8 cellular contexts compared by ENCODE assay signal in the genomic region with DNA sequence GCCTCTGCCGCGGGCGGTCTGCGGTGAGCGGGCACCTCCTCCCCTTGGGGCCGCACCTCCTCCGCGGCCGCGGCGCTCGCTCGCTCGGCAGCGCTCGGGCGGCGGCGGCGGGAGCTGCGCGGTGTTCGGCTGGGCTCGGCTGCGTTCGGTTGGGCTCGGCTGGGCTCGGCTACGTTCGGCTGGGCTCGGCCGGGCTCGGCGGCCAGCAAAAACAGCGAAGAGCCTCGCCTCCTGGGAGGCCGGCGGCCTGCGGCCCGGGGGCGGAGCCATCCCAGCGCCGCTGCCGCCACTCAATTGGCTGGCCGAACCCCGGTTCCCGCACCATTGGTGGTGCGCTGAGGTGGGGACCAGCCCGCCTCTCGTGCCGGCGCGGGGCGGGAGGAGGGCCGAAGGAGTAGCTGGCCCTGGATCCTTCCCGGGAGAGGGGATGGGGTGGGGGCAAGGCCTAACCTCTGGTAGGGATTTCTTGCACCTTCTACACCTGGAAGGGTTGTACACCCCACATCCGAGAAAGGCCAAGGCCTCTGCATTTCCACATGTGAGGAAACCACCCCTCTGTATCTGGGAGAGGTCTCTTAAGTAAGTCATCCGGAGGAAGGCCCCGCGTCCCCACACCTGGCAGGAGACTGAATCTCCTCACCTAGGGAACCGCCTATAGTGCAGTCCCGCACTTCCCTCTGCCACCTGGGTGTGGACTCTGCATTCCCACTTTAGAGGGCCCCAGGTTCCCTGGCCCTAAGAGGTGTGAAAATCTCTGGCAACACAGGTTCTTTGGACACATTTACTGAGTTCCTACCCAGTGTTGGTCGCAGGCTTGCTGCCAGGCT. TPM values are rescaled to one million over a fixed set of nuclear protein-coding genes. Genes with fewer than 3 reads are reported as not detected.
DNase-seq lines count a peak whose midpoint lies in the region; ATAC-seq and TF ChIP-seq lines count a peak whose summit lies in the region.

A gene (minus strand): TSS at position 20 of the 827 bp plus-strand sequence. CDS start 1,295 bp downstream, outside the sequence.

- H3K27me3 ChIP-seq in cardiac muscle cell (peaks cover 16% of the 10 kb centered on the region), parathyroid adenoma (ENCODE audit: control insufficient read depth, insufficient read depth, low read length) (no peaks in the 10 kb centered on the region), thymus (ENCODE audit: control insufficient read depth, insufficient read depth) (peaks cover 17% of the 10 kb centered on the region)

- H3K4me1 ChIP-seq in cardiac muscle cell (ENCODE audit: low read depth) = no peaks in the 10 kb centered on the region
- peaks cover 5% of the 10 kb centered on the region for H3K4me1 ChIP-seq in parathyroid adenoma
- peaks cover 5% of the 10 kb centered on the region for H3K4me1 ChIP-seq in thymus (ENCODE audit: control insufficient read depth, insufficient read depth, low read length)

- H3K4me3 Mint-ChIP-seq in activated naive CD8-positive, alpha-beta T cell treated with anti-CD3 and anti-CD28 coated beads, Interleukin-2, amount 50 U/mL, for 24 hours = peak within 1 kb of the TSS; percentile 68

- H3K9me3 ChIP-seq in cardiac muscle cell (ENCODE audit: low read depth) (no peaks in the 10 kb centered on the region), parathyroid adenoma (ENCODE audit: control insufficient read depth, low read length) (no peaks in the 10 kb centered on the region), thymus (ENCODE audit: control insufficient read depth) (no peaks in the 10 kb centered on the region)

- H3K27ac ChIP-seq in cardiac muscle cell (no peak within 1 kb of the TSS), parathyroid adenoma (no peak within 1 kb of the TSS), thymus (ENCODE audit: low read depth) (no peak within 1 kb of the TSS)

- no peaks in the 10 kb centered on the region for H3K79me2 ChIP-seq in parathyroid adenoma

- TF ChIP-seq CTCF in cardiac muscle cell (IDR thresholded peaks at IDR 0.05; ENCODE audit: low read depth, low read length) = no peak
- no peak for TF ChIP-seq CTCF in parathyroid adenoma (IDR thresholded peaks at IDR 0.05)

- H3K27ac Mint-ChIP-seq in activated naive CD8-positive, alpha-beta T cell treated with anti-CD3 and anti-CD28 coated beads, Interleukin-2, amount 50 U/mL, for 24 hours = peak within 1 kb of the TSS; percentile 57

- peaks cover 24% of the 10 kb centered on the region for H3K4me1 Mint-ChIP-seq in activated naive CD8-positive, alpha-beta T cell treated with anti-CD3 and anti-CD28 coated beads, Interleukin-2, amount 50 U/mL, for 24 hours

- no peaks in the 10 kb centered on the region for H3K9me3 Mint-ChIP-seq in activated naive CD8-positive, alpha-beta T cell treated with anti-CD3 and anti-CD28 coated beads, Interleukin-2, amount 50 U/mL, for 24 hours

- H3K4me2 ChIP-seq in parathyroid adenoma (ENCODE audit: low read length) = peak within 1 kb of the TSS; percentile 82

- peak; percentile 81 for ATAC-seq in HG02588 (IDR thresholded peaks at IDR 0.05; ENCODE audit: unreplicated experiment)
- peak; percentile 91 for ATAC-seq in activated naive CD8-positive, alpha-beta T cell treated with anti-CD3 and anti-CD28 coated beads, Interleukin-2, amount 50 U/mL, for 24 hours

- peak within 1 kb of the TSS; percentile 89 for H2AFZ ChIP-seq in parathyroid adenoma

- H3K36me3 ChIP-seq in cardiac muscle cell (no peaks in the 10 kb centered on the region), parathyroid adenoma (ENCODE audit: control insufficient read depth, insufficient read depth, low read length) (no peaks in the 10 kb centered on the region), thymus (ENCODE audit: control insufficient read depth, insufficient read depth) (no peaks in the 10 kb centered on the region)

- H3K4me3 ChIP-seq in cardiac muscle cell = peak within 1 kb of the TSS; percentile 46
- H3K4me3 ChIP-seq in parathyroid adenoma (ENCODE audit: low read depth, low read length) = peak within 1 kb of the TSS; percentile 57
- H3K4me3 ChIP-seq in thymus (ENCODE audit: low read length) = peak within 1 kb of the TSS; percentile 44

- no peaks in the 10 kb centered on the region for H3K36me3 Mint-ChIP-seq in activated naive CD8-positive, alpha-beta T cell treated with anti-CD3 and anti-CD28 coated beads, Interleukin-2, amount 50 U/mL, for 24 hours (ENCODE audit: low read depth)

- H3K9ac ChIP-seq in parathyroid adenoma = no peak within 1 kb of the TSS

- 4% methylated on average over 63 of the region's 63 CpGs for WGBS in thymus

- DNase-seq in GF-D8 (lab: John Stamatoyannopoulos, UW) (peak; percentile 39), NCI-H1092 (lab: John Stamatoyannopoulos, UW) (peak; percentile 92), SW480 (ENCODE audit: low spot score) (peak; percentile 80), cardiac muscle cell (ENCODE audit: low read depth in 1 of 2, low spot score in 1 of 2) (peak; percentile 93 to 95)
- peak; percentile 90 for DNase-seq in activated naive CD8-positive, alpha-beta T cell treated with anti-CD3 and anti-CD28 coated beads, Interleukin-2, amount 50 U/mL, for 24 hours

- H3K27me3 Mint-ChIP-seq in activated naive CD8-positive, alpha-beta T cell treated with anti-CD3 and anti-CD28 coated beads, Interleukin-2, amount 50 U/mL, for 24 hours = peaks cover 27% of the 10 kb centered on the region

RNA-seq across cellular contexts. Expression of the gene that starts here (rescaled TPM):
- total RNA-seq in cardiac muscle cell = 3.9 and 7.6 TPM in 2 replicates
- polyA plus RNA-seq in cardiac muscle cell = 8.7 and 13.1 TPM in 2 replicates
- polyA plus RNA-seq in thymus = 3.7 TPM

Comparison
In these comparisons a context has a peak if more than half of its experiments do, and no peak if none do; other contexts are left out.
1. DNase-seq: peak in every context shown above with its lines; median percentile 94 in cardiac muscle cell; 92 in NCI-H1092; 90 in activated naive CD8-positive, alpha-beta T cell treated with anti-CD3 and anti-CD28 coated beads, Interleukin-2, amount 50 U/mL, for 24 hours; 80 in SW480; 39 in GF-D8.